Comparison of ENCODE assay signal across 23 cellular contexts in genomic region chr6:52562915-52563314, GRCh38.
"Had no signal": no experiment of that assay in that cellular context is flagged by ENCODE, and none has a peak within 500 bp of the region (broad histone marks: within the 10 kb centered on the region; RNA-seq: fewer than 3 reads in every experiment).

No MANE protein-coding gene starts in this region.

- H3K36me3 Mint-ChIP-seq: activated CD8-positive, alpha-beta memory T cell treated with anti-CD3 and anti-CD28 coated beads, Interleukin-2, amount 10 ng/mL, durations not matched to agents 7 days and 5 days; activated naive CD8-positive, alpha-beta T cell treated with anti-CD3 and anti-CD28 coated beads for 36 hours; stimulated activated effector memory CD8-positive, alpha-beta T cell treated with anti-CD3 and anti-CD28 coated beads, Interleukin-12 subunit alpha, Interleukin-12 subunit beta, amount 100 ng/mL, for 72 hours had no signal

- ATAC-seq: activated CD8-positive, alpha-beta memory T cell treated with anti-CD3 and anti-CD28 coated beads, Interleukin-2, amount 10 ng/mL, durations not matched to agents 7 days and 5 days; activated T-helper 17 cell treated with anti-CD3 and anti-CD28 coated beads, Interleukin-2, amount 50 U/mL, for 72 hours; gastroesophageal sphincter; heart left ventricle; left lung; right lobe of liver; stimulated activated effector memory CD8-positive, alpha-beta T cell treated with anti-CD3 and anti-CD28 coated beads, Interleukin-12 subunit alpha, Interleukin-12 subunit beta, amount 100 ng/mL, for 72 hours had no signal

- H3K4me2 ChIP-seq: neural progenitor cell had no signal

- H3K4me3 Mint-ChIP-seq: activated CD4-positive, alpha-beta memory T cell treated with anti-CD3 and anti-CD28 coated beads, Interleukin-2, amount 10 ng/mL, durations not matched to agents 7 days and 5 days; activated CD8-positive, alpha-beta memory T cell treated with anti-CD3 and anti-CD28 coated beads, Interleukin-2, amount 10 ng/mL, durations not matched to agents 7 days and 5 days; activated naive CD8-positive, alpha-beta T cell treated with anti-CD3 and anti-CD28 coated beads for 36 hours; activated T-helper 17 cell treated with anti-CD3 and anti-CD28 coated beads, Interleukin-2, amount 50 U/mL, for 72 hours; endodermal cell; neural progenitor cell; stimulated activated effector memory CD8-positive, alpha-beta T cell treated with anti-CD3 and anti-CD28 coated beads, Interleukin-12 subunit alpha, Interleukin-12 subunit beta, amount 100 ng/mL, for 72 hours; T-helper 2 cell treated with Interferon-gamma antibody and Interleukin-4, amounts not matched to agents 5 μg/mL and 100 μg/mL, for 36 hours; type B pancreatic cell had no signal

- H3K9me3 Mint-ChIP-seq: activated CD4-positive, alpha-beta memory T cell treated with anti-CD3 and anti-CD28 coated beads, Interleukin-2, amount 10 ng/mL, durations not matched to agents 7 days and 5 days; activated naive CD8-positive, alpha-beta T cell treated with anti-CD3 and anti-CD28 coated beads for 36 hours; activated T-helper 17 cell treated with anti-CD3 and anti-CD28 coated beads, Interleukin-2, amount 50 U/mL, for 72 hours; endodermal cell; neural progenitor cell; stimulated activated effector memory CD8-positive, alpha-beta T cell treated with anti-CD3 and anti-CD28 coated beads, Interleukin-12 subunit alpha, Interleukin-12 subunit beta, amount 100 ng/mL, for 72 hours; T-helper 2 cell treated with Interferon-gamma antibody and Interleukin-4, amounts not matched to agents 5 μg/mL and 100 μg/mL, for 36 hours; type B pancreatic cell had no signal

- H3K27ac ChIP-seq: gastroesophageal sphincter, heart left ventricle, left lung, neural progenitor cell, ovary, right lobe of liver, stomach had no signal

- H3K9me3 ChIP-seq: gastroesophageal sphincter, heart left ventricle, left lung, ovary, right lobe of liver, stomach had no signal

- FAIRE-seq: colon had no signal

- H3K27me3 Mint-ChIP-seq: activated CD4-positive, alpha-beta memory T cell treated with anti-CD3 and anti-CD28 coated beads, Interleukin-2, amount 10 ng/mL, durations not matched to agents 7 days and 5 days; activated CD8-positive, alpha-beta memory T cell treated with anti-CD3 and anti-CD28 coated beads, Interleukin-2, amount 10 ng/mL, durations not matched to agents 7 days and 5 days; activated naive CD8-positive, alpha-beta T cell treated with anti-CD3 and anti-CD28 coated beads for 36 hours; activated T-helper 17 cell treated with anti-CD3 and anti-CD28 coated beads, Interleukin-2, amount 50 U/mL, for 72 hours; type B pancreatic cell had no signal

- H3K27ac Mint-ChIP-seq: activated CD4-positive, alpha-beta memory T cell treated with anti-CD3 and anti-CD28 coated beads, Interleukin-2, amount 10 ng/mL, durations not matched to agents 7 days and 5 days; activated CD8-positive, alpha-beta memory T cell treated with anti-CD3 and anti-CD28 coated beads, Interleukin-2, amount 10 ng/mL, durations not matched to agents 7 days and 5 days; activated naive CD8-positive, alpha-beta T cell treated with anti-CD3 and anti-CD28 coated beads for 36 hours; activated T-helper 17 cell treated with anti-CD3 and anti-CD28 coated beads, Interleukin-2, amount 50 U/mL, for 72 hours; endodermal cell; neural progenitor cell; stimulated activated effector memory CD8-positive, alpha-beta T cell treated with anti-CD3 and anti-CD28 coated beads, Interleukin-12 subunit alpha, Interleukin-12 subunit beta, amount 100 ng/mL, for 72 hours; T-helper 2 cell treated with Interferon-gamma antibody and Interleukin-4, amounts not matched to agents 5 μg/mL and 100 μg/mL, for 36 hours; type B pancreatic cell had no signal

- DNase-seq: activated CD4-positive, alpha-beta memory T cell treated with anti-CD3 and anti-CD28 coated beads, Interleukin-2, amount 10 ng/mL, durations not matched to agents 7 days and 5 days; activated CD4-positive, alpha-beta T cell treated with anti-CD3 and anti-CD28 coated beads for 48 hours; activated CD4-positive, CD25-positive, alpha-beta regulatory T cell; activated CD8-positive, alpha-beta memory T cell treated with anti-CD3 and anti-CD28 coated beads, Interleukin-2, amount 10 ng/mL, durations not matched to agents 7 days and 5 days; activated naive CD4-positive, alpha-beta T cell; activated naive CD8-positive, alpha-beta T cell treated with anti-CD3 and anti-CD28 coated beads for 36 hours; activated T-cell treated with anti-CD3 and anti-CD28 coated beads, Interleukin-2, amount 50 U/mL, for 1 hour; amygdala; endodermal cell; heart left ventricle; left lung; mammary epithelial cell; ovary; right lobe of liver; stimulated activated CD4-positive, alpha-beta T cell treated with anti-CD3 and anti-CD28 coated beads, Interleukin-4, amount 100 ng/mL, for 24 hours; stomach had no signal

- H3K4me3 ChIP-seq: gastroesophageal sphincter, heart left ventricle, left lung, neural progenitor cell, ovary, right lobe of liver, stomach had no signal
